Comparison of ENCODE assay signal across 21 cellular contexts in genomic region chr12:121943926-121944325, GRCh38. TPM values are rescaled to one million over a fixed set of nuclear protein-coding genes. Genes with fewer than 3 reads are reported as not detected.
A peak's percentile ranks its signal among the peaks of the same experiment; 100 is the strongest.
DNase-seq lines count a peak whose midpoint lies in the region; ATAC-seq, FAIRE-seq and TF ChIP-seq lines count a peak whose summit lies in the region.
"Had no signal": no experiment of that assay in that cellular context is flagged by ENCODE, and none has a peak within 500 bp of the region (broad histone marks: within the 10 kb centered on the region; RNA-seq: fewer than 3 reads in every experiment).

No MANE protein-coding gene starts in this region.

- no peak overlapping the region for H2AFZ ChIP-seq in neuronal stem cell (ENCODE audit: low read length)

- peak overlapping the region; percentile 29 for H3K27ac Mint-ChIP-seq in MCF 10A (ENCODE audit: low read depth, unreplicated experiment)
- H3K27ac Mint-ChIP-seq: CD4-positive, alpha-beta T cell; HFFc6 had no signal

- no peak overlapping the region for H3K18ac ChIP-seq in neuronal stem cell (ENCODE audit: low read length)

- TSS peak; percentile 17 for BruUV-seq in MCF 10A (replicated peaks; lab: Mats Ljungman, UMichigan)

- no peak overlapping the region for H3K23ac ChIP-seq in neuronal stem cell (ENCODE audit: low read depth, low read length, poor library complexity)

- H4K8ac ChIP-seq in neuronal stem cell (ENCODE audit: low read depth, low read length) = no peak overlapping the region

- H3K4ac ChIP-seq in neuronal stem cell (ENCODE audit: low read length) = no peak overlapping the region

- no peak overlapping the region for H3K27ac ChIP-seq in breast epithelium
- no peak overlapping the region for H3K27ac ChIP-seq in neuronal stem cell (replicated peaks; ENCODE audit: low read length)
- H3K27ac ChIP-seq: 22Rv1, A549, C4-2B had no signal

- TF ChIP-seq POLR2A in breast epithelium (IDR thresholded peaks at IDR 0.05) = no peak

- H2AK5ac ChIP-seq in neuronal stem cell (ENCODE audit: low read depth, low read length) = no peak overlapping the region

- no peaks in the 10 kb centered on the region for H3K9me3 Mint-ChIP-seq in MCF 10A (ENCODE audit: unreplicated experiment)
- H3K9me3 Mint-ChIP-seq: CD4-positive, alpha-beta T cell; HFFc6 had no signal

- H2BK15ac ChIP-seq in neuronal stem cell (ENCODE audit: low read length) = no peak overlapping the region

- H2BK5ac ChIP-seq in neuronal stem cell (ENCODE audit: low read length) = no peak overlapping the region

- no peaks in the 10 kb centered on the region for H3K79me1 ChIP-seq in neuronal stem cell (ENCODE audit: low read depth, low read length)

- H3K27me3 Mint-ChIP-seq in MCF 10A (ENCODE audit: insufficient read depth, unreplicated experiment) = no peaks in the 10 kb centered on the region
- H3K27me3 Mint-ChIP-seq: CD4-positive, alpha-beta T cell had no signal

- H3K4me3 ChIP-seq in breast epithelium = no peak overlapping the region
- H3K4me3 ChIP-seq in bronchial epithelial cell (ENCODE audit: low read depth, low read length) = no peak overlapping the region
- H3K4me3 ChIP-seq in neuronal stem cell (ENCODE audit: low read length in 2 of 2) = no peak overlapping the region
- H3K4me3 ChIP-seq: A549 had no signal

- peaks cover 26% of the 10 kb centered on the region for H3K36me3 Mint-ChIP-seq in MCF 10A (ENCODE audit: insufficient read depth, unreplicated experiment)

- no peak overlapping the region for H3K4me2 ChIP-seq in neuronal stem cell (ENCODE audit: insufficient read depth, low read length, poor library complexity, severe bottlenecking)
- H3K4me2 ChIP-seq: A549 had no signal

- CTCF ChIA-PET in MCF 10A (lab: Yijun Ruan, JAX) = interaction anchor here (0.6 kb wide), 1 partner anchor 143 kb away, joined by 4 read pairs; no protein-coding TSS in a partner anchor

- H3K4me1 ChIP-seq in breast epithelium (no peaks in the 10 kb centered on the region), neuronal stem cell (ENCODE audit: control insufficient read depth in 2 of 2, insufficient read depth in 1 of 2, low read depth in 1 of 2, low read length in 2 of 2) (peaks cover 0 to 2% of the 10 kb centered on the region in 2 donors)
- H3K4me1 ChIP-seq: A549 had no signal

- no peak overlapping the region for H3K14ac ChIP-seq in neuronal stem cell (ENCODE audit: low read length)

- H3K36me3 ChIP-seq in breast epithelium = no peaks in the 10 kb centered on the region
- no peaks in the 10 kb centered on the region for H3K36me3 ChIP-seq in bronchial epithelial cell (ENCODE audit: control insufficient read depth, insufficient read depth, low read length)
- peaks cover 0 to 2% of the 10 kb centered on the region in 2 donors for H3K36me3 ChIP-seq in neuronal stem cell (replicated peaks in 1 of 2; ENCODE audit: control insufficient read depth in 2 of 2, insufficient read depth in 2 of 2, low read length in 2 of 2)

- FAIRE-seq in bronchial epithelial cell (lab: Jason Lieb, UNC) = no peak
- FAIRE-seq: A549, D721Med, HTR-8/SVneo had no signal

- POLR2A ChIA-PET in MCF 10A (lab: Yijun Ruan, JAX) = no interaction called here

- peak; percentile 43 for ATAC-seq in esophagus mucosa
- ATAC-seq: A549, HCT116 had no signal

- H3K9me3 ChIP-seq in breast epithelium (no peaks in the 10 kb centered on the region), neuronal stem cell (replicated peaks in 1 of 2; ENCODE audit: control insufficient read depth in 2 of 2, insufficient read depth in 1 of 2, low read depth in 1 of 2, low read length in 2 of 2) (peaks cover 0 to 10% of the 10 kb centered on the region in 2 donors)
- H3K9me3 ChIP-seq: Caco-2 had no signal

- no peak for DNase-seq in MCF 10A (ENCODE audit: unreplicated experiment)
- no peak for DNase-seq in breast epithelium (ENCODE audit: low spot score in 2 of 2)
- DNase-seq in bronchial epithelial cell (ENCODE audit: low read depth) = peak; percentile 58
- no peak for DNase-seq in SHP77 (lab: John Stamatoyannopoulos, UW)
- DNase-seq in stimulated activated naive CD4-positive, alpha-beta T cell (lab: John Stamatoyannopoulos, UW) = no peak
- DNase-seq in neuronal stem cell (ENCODE audit: low spot score) = no peak
- DNase-seq in NCI-H226 = no peak
- DNase-seq: AML-193; Caco-2; CD4-positive, alpha-beta T cell; GF-D8; GOT3; H7; HFFc6 had no signal

- no peak for TF ChIP-seq CTCF in MCF 10A (IDR thresholded peaks at IDR 0.05; ENCODE audit: unreplicated experiment)
- no peak for TF ChIP-seq CTCF in breast epithelium (IDR thresholded peaks at IDR 0.05)
- no peak for TF ChIP-seq CTCF in bronchial epithelial cell (IDR thresholded peaks at IDR 0.05; ENCODE audit: insufficient read depth, low read length, severe bottlenecking)

- H2BK120ac ChIP-seq in neuronal stem cell (ENCODE audit: low read depth, low read length) = no peak overlapping the region

- no peak overlapping the region for H4K91ac ChIP-seq in neuronal stem cell (ENCODE audit: low read depth, low read length, poor library complexity)

- no peak overlapping the region for H3K4me3 Mint-ChIP-seq in MCF 10A (ENCODE audit: unreplicated experiment)
- H3K4me3 Mint-ChIP-seq: CD4-positive, alpha-beta T cell; HFFc6 had no signal

- H3K27me3 ChIP-seq in breast epithelium (no peaks in the 10 kb centered on the region), bronchial epithelial cell (ENCODE audit: control insufficient read depth, insufficient read depth, low read length) (no peaks in the 10 kb centered on the region), neuronal stem cell (ENCODE audit: control insufficient read depth in 3 of 3, insufficient read depth in 3 of 3, low read depth in 1 of 3, low read length in 3 of 3) (peaks cover 0 to 2% (median 0%) of the 10 kb centered on the region in 3 experiments)

- intact Hi-C loops in MCF 10A (cut with micrococcal nuclease) (no loop called here), breast epithelium (cut with DNase I; ENCODE audit: low total_unique reads) (no loop called here)

- H3K4me1 Mint-ChIP-seq in MCF 10A (ENCODE audit: insufficient read depth, unreplicated experiment) = peaks cover 8% of the 10 kb centered on the region

- no peak overlapping the region for H2BK12ac ChIP-seq in neuronal stem cell (ENCODE audit: low read length)

- no peak overlapping the region for H3K9ac ChIP-seq in neuronal stem cell (ENCODE audit: low read depth, low read length, poor library complexity)

RNA-seq across cellular contexts. Expression of gene CFAP251, which starts 25.5 kb away (rescaled TPM):
- total RNA-seq in MCF 10A (2022) = 19.7 and 23.5 TPM in 2 replicates
- 1 to 10 TPM; 4.8 to 8.2 (median 6.7) TPM for total RNA-seq in breast epithelium
- 13.7 and 13.8 TPM in 2 replicates for total RNA-seq in bronchial epithelial cell
- total RNA-seq in esophagus mucosa = 18.3 TPM
- polyA plus RNA-seq in neuronal stem cell (2013, experiment 1 of 2) = 3.7 TPM
- 3.2 TPM for polyA plus RNA-seq in neuronal stem cell (2013, experiment 2 of 2)

RNA-seq across cellular contexts. Expression of gene PSMD9, which starts 55.3 kb away (rescaled TPM):
- total RNA-seq in MCF 10A (2022) (96.3 and 105 TPM in 2 replicates), breast epithelium (10 to 100 TPM; 34.7 to 65.3 (median 37.9) TPM), bronchial epithelial cell (85.3 and 126 TPM in 2 replicates), esophagus mucosa (48.7 TPM)
- polyA plus RNA-seq in neuronal stem cell (2013, experiment 1 of 2) = 28.5 TPM
- polyA plus RNA-seq in neuronal stem cell (2013, experiment 2 of 2) = 27.3 TPM
